1 cellular context compared by ENCODE assay signal in genomic region chr1:23958040-23958809, GRCh38.
TF ChIP-seq lines count a peak whose summit lies in the region.

No MANE protein-coding gene starts in this region.

TF ChIP-seq in HepG2, 621 proteins besides CTCF, POLR2A, EP300 and RAD21:
- TF ChIP-seq ZNF275 (CRISPR knock-in tag; IDR thresholded peaks at IDR 0.05; ENCODE audit: borderline replicate concordance) (0 out of 2 replicates have a peak, but pooled peaks have one; percentile 9), ZNF441 (CRISPR knock-in tag; IDR thresholded peaks at IDR 0.05; ENCODE audit: borderline replicate concordance) (peak; percentile 73; the same call in 1 of the 2 replicates), ZNF770 (CRISPR knock-in tag; IDR thresholded peaks at IDR 0.05) (peak; percentile 60; the same call in 1 of the 2 replicates), ZMAT3 (CRISPR knock-in tag; conservative IDR thresholded peaks at IDR 0.05) (0 out of 2 replicates have a peak, but pooled peaks have one; percentile 17), ZNF879 (CRISPR knock-in tag; IDR thresholded peaks at IDR 0.05) (0 out of 2 replicates have a peak, but pooled peaks have one; percentile 45)
